In the genomic region with DNA sequence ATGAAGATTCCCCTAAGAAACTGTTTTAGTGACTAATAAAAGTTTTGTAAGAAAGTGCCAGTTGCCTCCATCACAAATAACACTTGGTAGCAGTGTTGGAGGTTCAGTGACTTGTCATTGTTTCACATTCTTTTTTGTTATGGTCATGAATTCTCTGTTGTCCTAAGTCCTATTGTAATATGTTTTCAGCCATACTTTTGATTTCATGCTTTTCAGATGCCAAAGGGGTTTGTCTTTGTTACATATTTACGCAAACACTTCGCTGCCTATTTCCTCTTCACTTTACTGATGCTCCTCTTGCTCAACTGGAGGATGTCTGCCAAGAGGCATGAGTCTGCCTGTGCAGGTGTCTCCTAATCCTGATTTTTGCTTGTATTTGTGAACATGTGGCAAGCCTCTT, we compare ENCODE assay signal across 10 cellular contexts.
DNase-seq lines count a peak whose midpoint lies in the region; ATAC-seq, FAIRE-seq and TF ChIP-seq lines count a peak whose summit lies in the region.
"Had no signal": no experiment of that assay in that cellular context is flagged by ENCODE, and none has a peak within 500 bp of the region (broad histone marks: within the 10 kb centered on the region; RNA-seq: fewer than 3 reads in every experiment).

No MANE protein-coding gene starts in this region.

- H3K36me3 ChIP-seq in astrocyte (ENCODE audit: insufficient read depth, low read length): no peaks in the 10 kb centered on the region
- H3K36me3 ChIP-seq: ovary had no signal

- H2AFZ ChIP-seq in astrocyte (ENCODE audit: low read depth, low read length): no peak overlapping the region

- TF ChIP-seq CTCF in AG09309 (IDR thresholded peaks at IDR 0.05; ENCODE audit: control insufficient read depth, insufficient read depth, low read depth, low read length, missing control alignments) (no peak), astrocyte (IDR thresholded peaks at IDR 0.05; ENCODE audit: insufficient read depth, low read depth, low read length) (no peak), type B pancreatic cell (conservative IDR thresholded peaks at IDR 0.05) (no peak)

- no peaks in the 10 kb centered on the region for H3K9me3 ChIP-seq in astrocyte (ENCODE audit: insufficient read depth, low read depth, low read length)
- H3K9me3 ChIP-seq: ovary had no signal

- peak overlapping the region; percentile 61 for H3K27ac ChIP-seq in astrocyte (ENCODE audit: low read depth, low read length)
- H3K27ac ChIP-seq: ovary had no signal

- H3K9me3 Mint-ChIP-seq in astrocyte (ENCODE audit: unreplicated experiment) (no peaks in the 10 kb centered on the region), type B pancreatic cell (no peaks in the 10 kb centered on the region)
- no peaks in the 10 kb centered on the region for H3K9me3 Mint-ChIP-seq in T-helper 2 cell treated with Interferon-gamma antibody and Interleukin-4, amounts not matched to agents 5 μg/mL and 100 μg/mL, for 36 hours
- H3K9me3 Mint-ChIP-seq: activated T-cell treated with anti-CD3 and anti-CD28 coated beads, Interleukin-2, amount 50 U/mL, for 24 hours had no signal

- H3K4me1 ChIP-seq in astrocyte (ENCODE audit: insufficient read depth, low read length): peaks cover 17% of the 10 kb centered on the region

- H3K79me2 ChIP-seq in astrocyte (ENCODE audit: insufficient read depth, low read length): peaks cover 49% of the 10 kb centered on the region

- peak; percentile 89 for FAIRE-seq in astrocyte (lab: Jason Lieb, UNC)

- H3K4me1 Mint-ChIP-seq in astrocyte (ENCODE audit: low read depth, unreplicated experiment) (peaks cover 46% of the 10 kb centered on the region), type B pancreatic cell (ENCODE audit: unreplicated experiment) (peaks cover 26% of the 10 kb centered on the region)
- H3K4me1 Mint-ChIP-seq in T-helper 2 cell treated with Interferon-gamma antibody and Interleukin-4, amounts not matched to agents 5 μg/mL and 100 μg/mL, for 36 hours (ENCODE audit: low read depth): peaks cover 55% of the 10 kb centered on the region

- H3K4me3 Mint-ChIP-seq in astrocyte (ENCODE audit: unreplicated experiment) (no peak overlapping the region), type B pancreatic cell (no peak overlapping the region)
- no peak overlapping the region for H3K4me3 Mint-ChIP-seq in T-helper 2 cell treated with Interferon-gamma antibody and Interleukin-4, amounts not matched to agents 5 μg/mL and 100 μg/mL, for 36 hours
- H3K4me3 Mint-ChIP-seq: activated T-cell treated with anti-CD3 and anti-CD28 coated beads, Interleukin-2, amount 50 U/mL, for 24 hours had no signal

- peak overlapping the region; percentile 56 for H3K4me2 ChIP-seq in astrocyte (ENCODE audit: low read length)

- peaks cover 6% of the 10 kb centered on the region for H4K20me1 ChIP-seq in astrocyte (ENCODE audit: insufficient read depth, low read length)

- H3K27me3 ChIP-seq in astrocyte (ENCODE audit: insufficient read depth, low read length): no peaks in the 10 kb centered on the region
- H3K27me3 ChIP-seq: ovary had no signal

- no peaks in the 10 kb centered on the region for H3K27me3 Mint-ChIP-seq in astrocyte (ENCODE audit: low read depth, unreplicated experiment)
- no peaks in the 10 kb centered on the region for H3K27me3 Mint-ChIP-seq in T-helper 2 cell treated with Interferon-gamma antibody and Interleukin-4, amounts not matched to agents 5 μg/mL and 100 μg/mL, for 36 hours (ENCODE audit: low read depth)
- no peaks in the 10 kb centered on the region for H3K27me3 Mint-ChIP-seq in type B pancreatic cell

- no peaks in the 10 kb centered on the region for H3K36me3 Mint-ChIP-seq in astrocyte (ENCODE audit: low read depth, unreplicated experiment)
- peaks cover 6% of the 10 kb centered on the region for H3K36me3 Mint-ChIP-seq in T-helper 2 cell treated with Interferon-gamma antibody and Interleukin-4, amounts not matched to agents 5 μg/mL and 100 μg/mL, for 36 hours (ENCODE audit: low read depth)
- H3K36me3 Mint-ChIP-seq in type B pancreatic cell: peaks cover 4% of the 10 kb centered on the region

- no peak overlapping the region for H3K4me3 ChIP-seq in AG09309 (ENCODE audit: control insufficient read depth, low read depth, low read length)
- no peak overlapping the region for H3K4me3 ChIP-seq in astrocyte (ENCODE audit: insufficient read depth, low read depth, low read length)
- H3K4me3 ChIP-seq: ovary had no signal

- peak; percentile 84 for DNase-seq in AG09309 (ENCODE audit: low read depth)
- peak; percentile 79 for DNase-seq in M059J (ENCODE audit: low read depth)
- DNase-seq in astrocyte (ENCODE audit: low read depth): peak; percentile 92
- DNase-seq in left lobe of liver (ENCODE audit: low spot score): peak; percentile 77
- DNase-seq in T-helper 2 cell treated with Interferon-gamma antibody and Interleukin-4, amounts not matched to agents 5 μg/mL and 100 μg/mL, for 36 hours (ENCODE audit: low spot score): no peak
- no peak for DNase-seq in SKM-1 (lab: John Stamatoyannopoulos, UW; ENCODE audit: unreplicated experiment)
- DNase-seq in NCI-H146 treated with DMSO at 0.1 percent for 48 hours (lab: John Stamatoyannopoulos, UW; ENCODE audit: unreplicated experiment): no peak
- DNase-seq in type B pancreatic cell (ENCODE audit: extremely low spot score, unreplicated experiment): no peak
- DNase-seq: activated T-cell treated with anti-CD3 and anti-CD28 coated beads, Interleukin-2, amount 50 U/mL, for 24 hours had no signal

- H3K27ac Mint-ChIP-seq in astrocyte (ENCODE audit: unreplicated experiment): peak overlapping the region; percentile 13
- no peak overlapping the region for H3K27ac Mint-ChIP-seq in T-helper 2 cell treated with Interferon-gamma antibody and Interleukin-4, amounts not matched to agents 5 μg/mL and 100 μg/mL, for 36 hours
- no peak overlapping the region for H3K27ac Mint-ChIP-seq in type B pancreatic cell
- H3K27ac Mint-ChIP-seq: activated T-cell treated with anti-CD3 and anti-CD28 coated beads, Interleukin-2, amount 50 U/mL, for 24 hours had no signal

- peak; percentile 91 for ATAC-seq in left lobe of liver

- H3K9ac ChIP-seq in astrocyte (ENCODE audit: low read length): peak overlapping the region; percentile 10

Comparison
In these comparisons a context has a peak if more than half of its experiments do, and no peak if none do; other contexts are left out.
1. DNase-seq: peak in AG09309 (single experiment), M059J (single experiment), astrocyte (single experiment) and left lobe of liver (single experiment); none in T-helper 2 cell treated with Interferon-gamma antibody and Interleukin-4, amounts not matched to agents 5 μg/mL and 100 μg/mL, for 36 hours (single experiment), SKM-1 (single experiment), NCI-H146 treated with DMSO at 0.1 percent for 48 hours (single experiment) and type B pancreatic cell (single experiment).